In the genomic region with DNA sequence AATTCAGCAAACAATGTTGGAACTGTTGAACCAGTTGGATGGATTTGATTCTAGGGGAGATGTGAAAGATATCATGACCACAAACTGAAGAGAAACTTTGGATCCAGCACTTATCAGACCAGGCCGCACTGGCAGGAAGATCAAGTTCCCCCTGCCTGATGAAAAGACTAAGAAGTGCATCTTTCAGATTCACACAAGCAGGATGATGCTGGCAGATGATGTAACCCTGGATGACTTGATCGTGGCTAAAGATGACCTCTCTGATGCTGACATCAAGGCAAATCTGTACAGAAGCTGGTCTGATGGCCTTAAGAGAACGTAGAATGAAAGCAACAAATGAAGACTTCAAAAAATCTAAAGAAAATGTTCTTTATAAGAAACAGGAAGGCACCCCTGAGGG, we compare ENCODE assay signal across 17 cellular contexts.
"Had no signal": no experiment of that assay in that cellular context is flagged by ENCODE, and none has a peak within 500 bp of the region (broad histone marks: within the 10 kb centered on the region; RNA-seq: fewer than 3 reads in every experiment).

No MANE protein-coding gene starts in this region.

- H3K27me3 ChIP-seq: colonic mucosa, esophagus squamous epithelium, foreskin keratinocyte, hepatocyte, testis, tibial nerve had no signal

- H3K4me3 Mint-ChIP-seq: naive thymus-derived CD8-positive, alpha-beta T cell; stimulated activated naive B cell treated with anti-CD40 and anti-IgM and Interleukin-4, amounts not matched to agents 10 μg/mL and 1 μg/mL and 100 μg/mL, for 72 hours; stimulated activated naive CD8-positive, alpha-beta T cell treated with anti-CD3 and anti-CD28 coated beads, Interleukin-15, amount 100 ng/mL, for 72 hours had no signal

- DNase-seq: colonic mucosa; dermis blood vessel endothelial cell; esophagus squamous epithelium; foreskin keratinocyte; kidney glomerular epithelial cell; mucosa of descending colon; naive thymus-derived CD8-positive, alpha-beta T cell; posterior cingulate gyrus; stimulated activated CD4-positive, alpha-beta T cell treated with anti-CD3 and anti-CD28 coated beads, Interleukin-2, amount 100 ng/mL, for 24 hours; stimulated activated CD4-positive, alpha-beta T cell treated with anti-CD3 and anti-CD28 coated beads, Interleukin-4, amount 100 ng/mL, for 4 hours; stimulated activated naive B cell treated with anti-CD40 and anti-IgM and Interleukin-4, amounts not matched to agents 10 μg/mL and 1 μg/mL and 100 μg/mL, for 72 hours; stimulated activated naive CD8-positive, alpha-beta T cell treated with anti-CD3 and anti-CD28 coated beads, Interleukin-15, amount 100 ng/mL, for 72 hours; testis had no signal

- H3K27me3 Mint-ChIP-seq: naive thymus-derived CD8-positive, alpha-beta T cell; stimulated activated naive CD8-positive, alpha-beta T cell treated with anti-CD3 and anti-CD28 coated beads, Interleukin-15, amount 100 ng/mL, for 72 hours had no signal

- H3K79me2 ChIP-seq: hepatocyte had no signal

- ATAC-seq: foreskin keratinocyte; mucosa of descending colon; naive thymus-derived CD8-positive, alpha-beta T cell; sciatic nerve; stimulated activated naive B cell treated with anti-CD40 and anti-IgM and Interleukin-4, amounts not matched to agents 10 μg/mL and 1 μg/mL and 100 μg/mL, for 72 hours; stimulated activated naive CD8-positive, alpha-beta T cell treated with anti-CD3 and anti-CD28 coated beads, Interleukin-15, amount 100 ng/mL, for 72 hours had no signal

- H3K27ac ChIP-seq: colonic mucosa, esophagus squamous epithelium, foreskin keratinocyte, hepatocyte, skin epidermis, testis, tibial nerve had no signal

- H3K4me1 ChIP-seq: colonic mucosa, esophagus squamous epithelium, foreskin keratinocyte, testis, tibial nerve had no signal

- H3K9me3 Mint-ChIP-seq: stimulated activated naive CD8-positive, alpha-beta T cell treated with anti-CD3 and anti-CD28 coated beads, Interleukin-15, amount 100 ng/mL, for 72 hours had no signal

- H3K27ac Mint-ChIP-seq: stimulated activated naive B cell treated with anti-CD40 and anti-IgM and Interleukin-4, amounts not matched to agents 10 μg/mL and 1 μg/mL and 100 μg/mL, for 72 hours had no signal

- H3K36me3 ChIP-seq: colonic mucosa, esophagus squamous epithelium, tibial nerve had no signal

- H3K4me1 Mint-ChIP-seq: naive thymus-derived CD8-positive, alpha-beta T cell; stimulated activated naive B cell treated with anti-CD40 and anti-IgM and Interleukin-4, amounts not matched to agents 10 μg/mL and 1 μg/mL and 100 μg/mL, for 72 hours; stimulated activated naive CD8-positive, alpha-beta T cell treated with anti-CD3 and anti-CD28 coated beads, Interleukin-15, amount 100 ng/mL, for 72 hours had no signal

- H3K4me2 ChIP-seq: hepatocyte had no signal

- H3K36me3 Mint-ChIP-seq: stimulated activated naive B cell treated with anti-CD40 and anti-IgM and Interleukin-4, amounts not matched to agents 10 μg/mL and 1 μg/mL and 100 μg/mL, for 72 hours had no signal

- H3K9me3 ChIP-seq: colonic mucosa, esophagus squamous epithelium, mucosa of descending colon, testis had no signal

- H2AFZ ChIP-seq: hepatocyte had no signal

- H3K4me3 ChIP-seq: colonic mucosa, esophagus squamous epithelium, hepatocyte, mucosa of descending colon, skin epidermis, testis, tibial nerve had no signal
